25 cellular contexts compared by ENCODE assay signal in the genomic region with DNA sequence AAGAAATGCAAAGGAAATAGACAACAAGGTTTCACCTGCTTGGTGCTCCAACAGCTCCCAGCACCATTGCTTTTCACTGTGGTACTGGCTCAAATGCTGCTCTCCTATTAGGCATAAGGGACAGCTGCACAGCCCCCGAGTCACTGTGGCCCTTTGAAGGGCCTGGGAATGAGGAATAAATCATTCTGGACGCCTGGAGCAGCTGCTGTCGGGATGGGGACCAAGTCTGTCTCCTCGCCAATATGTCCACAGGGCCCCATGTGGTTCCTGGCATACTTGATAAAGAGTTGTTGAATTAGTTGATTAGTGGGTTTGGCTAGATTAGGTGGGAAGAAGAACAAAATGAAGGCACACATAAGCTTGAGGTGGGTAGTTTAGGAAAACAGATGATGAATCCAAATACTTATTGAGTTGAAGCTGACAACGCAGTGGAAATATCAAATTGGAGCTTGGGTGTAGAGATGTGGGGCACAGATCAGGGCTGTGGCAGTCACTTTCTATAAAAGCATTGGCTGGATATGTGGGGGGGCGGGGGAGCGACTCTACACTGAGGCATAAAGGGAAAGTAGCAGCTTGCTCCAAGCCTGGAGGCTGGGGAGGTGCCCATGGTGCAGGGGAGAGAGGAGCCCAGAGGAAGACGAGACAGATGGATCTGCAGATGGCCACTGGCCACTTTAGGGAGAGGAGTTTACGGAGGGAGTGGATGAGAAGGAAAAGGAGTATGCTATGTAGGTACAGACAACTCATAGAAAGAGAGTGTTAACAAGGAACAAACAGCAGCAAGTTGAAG. TPM values are rescaled to one million over a fixed set of nuclear protein-coding genes. Genes with fewer than 3 reads are reported as not detected.
"Had no signal": no experiment of that assay in that cellular context is flagged by ENCODE, and none has a peak within 500 bp of the region (broad histone marks: within the 10 kb centered on the region; RNA-seq: fewer than 3 reads in every experiment).

No MANE protein-coding gene starts in this region.

- H3K27me3 Mint-ChIP-seq: activated naive CD4-positive, alpha-beta T cell treated with anti-CD3 and anti-CD28 coated beads, Interleukin-2, amount 50 U/mL, for 24 hours had no signal

- ATAC-seq: activated CD4-positive, CD25-positive, alpha-beta regulatory T cell treated with anti-CD3 and anti-CD28 coated beads, Interleukin-2, amount 50 U/mL, for 24 hours; activated T-cell treated with anti-CD3 and anti-CD28 coated beads, Interleukin-2, amount 50 U/mL, for 4 hours; foreskin keratinocyte; lower lobe of right lung; right cardiac atrium; stimulated activated effector memory CD8-positive, alpha-beta T cell treated with anti-CD3 and anti-CD28 coated beads, Interleukin-12 subunit alpha, Interleukin-12 subunit beta, amount 100 ng/mL, for 72 hours had no signal

- H3K9me3 Mint-ChIP-seq: activated naive CD4-positive, alpha-beta T cell treated with anti-CD3 and anti-CD28 coated beads, Interleukin-2, amount 50 U/mL, for 24 hours; activated T-cell treated with anti-CD3 and anti-CD28 coated beads, Interleukin-2, amount 50 U/mL, for 4 hours; endodermal cell; nephron progenitor cell; stimulated activated effector memory CD8-positive, alpha-beta T cell treated with anti-CD3 and anti-CD28 coated beads, Interleukin-12 subunit alpha, Interleukin-12 subunit beta, amount 100 ng/mL, for 72 hours had no signal

- H3K4me1 Mint-ChIP-seq: activated naive CD4-positive, alpha-beta T cell treated with anti-CD3 and anti-CD28 coated beads, Interleukin-2, amount 50 U/mL, for 24 hours; endodermal cell; stimulated activated effector memory CD8-positive, alpha-beta T cell treated with anti-CD3 and anti-CD28 coated beads, Interleukin-12 subunit alpha, Interleukin-12 subunit beta, amount 100 ng/mL, for 72 hours had no signal

- H3K27ac ChIP-seq: adrenal gland, foreskin keratinocyte, lower lobe of right lung, prostate gland, testis, upper lobe of left lung had no signal

- H3K4me3 ChIP-seq: adrenal gland, dorsolateral prefrontal cortex, lower lobe of right lung, prostate gland, testis, upper lobe of left lung had no signal

- H3K27me3 ChIP-seq: adrenal gland, dorsolateral prefrontal cortex, foreskin keratinocyte, testis, upper lobe of left lung had no signal

- H3K9me3 ChIP-seq: adrenal gland, lower lobe of right lung, prostate gland, testis, upper lobe of left lung had no signal

- H3K4me3 Mint-ChIP-seq: activated naive CD4-positive, alpha-beta T cell treated with anti-CD3 and anti-CD28 coated beads, Interleukin-2, amount 50 U/mL, for 24 hours; activated T-cell treated with anti-CD3 and anti-CD28 coated beads, Interleukin-2, amount 50 U/mL, for 4 hours; endodermal cell; nephron progenitor cell; stimulated activated effector memory CD8-positive, alpha-beta T cell treated with anti-CD3 and anti-CD28 coated beads, Interleukin-12 subunit alpha, Interleukin-12 subunit beta, amount 100 ng/mL, for 72 hours had no signal

- H3K4me1 ChIP-seq: adrenal gland, foreskin keratinocyte, lower lobe of right lung, prostate gland, testis, upper lobe of left lung had no signal

- H3K27ac Mint-ChIP-seq: activated naive CD4-positive, alpha-beta T cell treated with anti-CD3 and anti-CD28 coated beads, Interleukin-2, amount 50 U/mL, for 24 hours; endodermal cell; nephron progenitor cell; stimulated activated effector memory CD8-positive, alpha-beta T cell treated with anti-CD3 and anti-CD28 coated beads, Interleukin-12 subunit alpha, Interleukin-12 subunit beta, amount 100 ng/mL, for 72 hours had no signal

- DNase-seq: activated CD4-positive, alpha-beta T cell treated with anti-CD3 and anti-CD28 coated beads, Interleukin-2, amount 50 U/mL, for 1 hour; activated CD8-positive, alpha-beta memory T cell treated with anti-CD3 and anti-CD28 coated beads, Interleukin-2, amount 50 U/mL, for 4 hours; activated effector memory CD4-positive, alpha-beta T cell treated with anti-CD3 and anti-CD28 coated beads, Interleukin-2, amount 50 U/mL, for 16 hours; activated T-cell treated with anti-CD3 and anti-CD28 coated beads, Interleukin-2, amount 50 U/mL, for 4 hours; adrenal gland; endodermal cell; foreskin keratinocyte; hypothalamus; islet precursor cell; lower lobe of right lung; nephron progenitor cell; nucleus accumbens; right cardiac atrium; small intestine; stimulated activated CD4-positive, alpha-beta T cell treated with anti-CD3 and anti-CD28 coated beads, Interleukin-4, amount 100 ng/mL, for 24 hours; testis; upper lobe of left lung had no signal

RNA-seq across cellular contexts. Expression of gene NGB, which starts 13.3 kb away (rescaled TPM):
- total RNA-seq: activated T-cell treated with anti-CD3 and anti-CD28 coated beads, Interleukin-2, amount 50 U/mL, for 4 hours; astrocyte; endodermal cell; fibroblast of lung; foreskin keratinocyte; lower lobe of right lung; right cardiac atrium; T-helper 1 cell treated with Interleukin-12 subunit alpha and Interleukin-12 subunit beta and Interleukin-4 antibody, amounts not matched to agents 30 ng/mL and 1 ng/mL, for 36 hours had no signal
- polyA plus RNA-seq: fibroblast of lung, foreskin keratinocyte, right cardiac atrium had no signal
